ENCODE assay signal across 19 cellular contexts in genomic region chrX:150765782-150766350, GRCh38.
DNase-seq lines count a peak whose midpoint lies in the region; ATAC-seq and TF ChIP-seq lines count a peak whose summit lies in the region.
"Had no signal": no experiment of that assay in that cellular context is flagged by ENCODE, and none has a peak within 500 bp of the region (broad histone marks: within the 10 kb centered on the region; RNA-seq: fewer than 3 reads in every experiment).

No MANE protein-coding gene starts in this region.

- peaks cover 31% of the 10 kb centered on the region for H3K36me3 Mint-ChIP-seq in endodermal cell (ENCODE audit: low read depth)

- H3K4me3 ChIP-seq in right atrium auricular region (no peak overlapping the region), endodermal cell (ENCODE audit: low read length) (no peak overlapping the region), osteoblast (ENCODE audit: insufficient read depth, low read length) (no peak overlapping the region), foreskin fibroblast (ENCODE audit: low read depth in 1 of 2, low read length in 2 of 2) (no peak overlapping the region)
- H3K4me3 ChIP-seq: A549 had no signal

- H3K27me3 Mint-ChIP-seq in endodermal cell (ENCODE audit: insufficient read depth), result peaks cover 1% of the 10 kb centered on the region
- H3K27me3 Mint-ChIP-seq: CD4-positive, alpha-beta T cell had no signal

- H3K4me2 ChIP-seq in osteoblast (ENCODE audit: insufficient read depth, low read length), result no peak overlapping the region
- H3K4me2 ChIP-seq: A549 had no signal

- no peaks in the 10 kb centered on the region for H3K9me3 ChIP-seq in right atrium auricular region
- no peaks in the 10 kb centered on the region for H3K9me3 ChIP-seq in endodermal cell (ENCODE audit: control insufficient read depth, low read length)
- H3K9me3 ChIP-seq in osteoblast (ENCODE audit: low read depth, low read length), result no peaks in the 10 kb centered on the region
- H3K9me3 ChIP-seq: A549, Caco-2 had no signal

- H3K27ac ChIP-seq in right atrium auricular region (no peak overlapping the region), endodermal cell (ENCODE audit: low read depth, low read length) (no peak overlapping the region), osteoblast (ENCODE audit: low read depth, low read length) (no peak overlapping the region)
- H3K27ac ChIP-seq: 22Rv1, A549, C4-2B had no signal

- intact Hi-C loops in Right ventricle myocardium inferior (cut with DNase I), result loop anchor here (10.0 kb wide), 1 partner anchor 219 kb away; the partner anchor contains the start of gene HMGB3

- WGBS in endodermal cell (ENCODE audit: insufficient coverage in 1 of 2, insufficient read length in 1 of 2), 2 experiments, result 88 to 100% methylated on average over 2 to 17 of the region's 19 CpGs

- peaks cover 2% of the 10 kb centered on the region for H3K9me3 Mint-ChIP-seq in endodermal cell
- H3K9me3 Mint-ChIP-seq: CD4-positive, alpha-beta T cell had no signal

- H3K27me3 ChIP-seq in right atrium auricular region (no peaks in the 10 kb centered on the region), endodermal cell (ENCODE audit: control insufficient read depth, insufficient read depth, low read length, poor library complexity, severe bottlenecking) (no peaks in the 10 kb centered on the region), osteoblast (ENCODE audit: insufficient read depth, low read length) (no peaks in the 10 kb centered on the region)

- H3K79me2 ChIP-seq in osteoblast (ENCODE audit: insufficient read depth, low read length), result no peaks in the 10 kb centered on the region

- no peaks in the 10 kb centered on the region for H3K36me3 ChIP-seq in right atrium auricular region
- no peaks in the 10 kb centered on the region for H3K36me3 ChIP-seq in endodermal cell (ENCODE audit: control insufficient read depth, insufficient read depth, low read length)
- H3K36me3 ChIP-seq in osteoblast (ENCODE audit: insufficient read depth, low read length), result no peaks in the 10 kb centered on the region

- H3K27ac Mint-ChIP-seq in endodermal cell, result peak overlapping the region; percentile 50

- H3K4me3 Mint-ChIP-seq in endodermal cell, result no peak overlapping the region
- H3K4me3 Mint-ChIP-seq: CD4-positive, alpha-beta T cell; H9 had no signal

- H3K9ac ChIP-seq in endodermal cell (ENCODE audit: extremely low read depth, low read length, poor library complexity, severe bottlenecking), result no peak overlapping the region

- ATAC-seq in Right ventricle myocardium inferior, result no peak
- ATAC-seq in GM21576 (IDR thresholded peaks at IDR 0.05; ENCODE audit: unreplicated experiment), result no peak

- no peak for TF ChIP-seq CTCF in right atrium auricular region (IDR thresholded peaks at IDR 0.05)
- TF ChIP-seq CTCF in endodermal cell (conservative IDR thresholded peaks at IDR 0.05), result no peak
- TF ChIP-seq CTCF in osteoblast (IDR thresholded peaks at IDR 0.05; ENCODE audit: extremely low read depth, low read depth, low read length), result no peak
- no peak for TF ChIP-seq CTCF in foreskin fibroblast (IDR thresholded peaks at IDR 0.05; ENCODE audit: low read depth, low read length)

- DNase-seq in right atrium auricular region (ENCODE audit: low spot score), result peak; percentile 36
- DNase-seq in Right ventricle myocardium inferior (ENCODE audit: missing footprints), result no peak
- DNase-seq in endodermal cell, result peak; percentile 61
- peak; percentile 18 for DNase-seq in osteoblast (ENCODE audit: insufficient read length, low spot score, missing footprints)
- DNase-seq in DMS53 (lab: John Stamatoyannopoulos, UW), result no peak
- no peak for DNase-seq in foreskin fibroblast
- DNase-seq in DMS 273 treated with DMSO at 0.1 percent for 48 hours (lab: John Stamatoyannopoulos, UW), result no peak
- DNase-seq: AML-193; CD4-positive, alpha-beta T cell; DMS153; DMS79 treated with DMSO at 0.1 percent for 48 hours; GF-D8; GOT3 had no signal

- H2AFZ ChIP-seq in osteoblast (ENCODE audit: low read length), result no peak overlapping the region

- H3K4me1 ChIP-seq in right atrium auricular region, result peaks cover 0 to 9% of the 10 kb centered on the region in 2 donors
- no peaks in the 10 kb centered on the region for H3K4me1 ChIP-seq in endodermal cell (ENCODE audit: control insufficient read depth, insufficient read depth, low read length)
- H3K4me1 ChIP-seq in osteoblast (ENCODE audit: insufficient read depth, low read length), result peaks cover 10% of the 10 kb centered on the region
- H3K4me1 ChIP-seq: Caco-2 had no signal

- no peaks in the 10 kb centered on the region for H4K20me1 ChIP-seq in osteoblast (ENCODE audit: insufficient read depth, low read length)

- peaks cover 3% of the 10 kb centered on the region for H3K4me1 Mint-ChIP-seq in endodermal cell

Comparison
In these comparisons a context has a peak if more than half of its experiments do, and no peak if none do; other contexts are left out.
1. DNase-seq: peak in right atrium auricular region (single experiment), endodermal cell (single experiment) and osteoblast (single experiment); none in Right ventricle myocardium inferior (single experiment), DMS53 (single experiment), foreskin fibroblast (0 of 2) and DMS 273 treated with DMSO at 0.1 percent for 48 hours (single experiment).